Comparison of ENCODE assay signal across 12 cellular contexts in the genomic region with DNA sequence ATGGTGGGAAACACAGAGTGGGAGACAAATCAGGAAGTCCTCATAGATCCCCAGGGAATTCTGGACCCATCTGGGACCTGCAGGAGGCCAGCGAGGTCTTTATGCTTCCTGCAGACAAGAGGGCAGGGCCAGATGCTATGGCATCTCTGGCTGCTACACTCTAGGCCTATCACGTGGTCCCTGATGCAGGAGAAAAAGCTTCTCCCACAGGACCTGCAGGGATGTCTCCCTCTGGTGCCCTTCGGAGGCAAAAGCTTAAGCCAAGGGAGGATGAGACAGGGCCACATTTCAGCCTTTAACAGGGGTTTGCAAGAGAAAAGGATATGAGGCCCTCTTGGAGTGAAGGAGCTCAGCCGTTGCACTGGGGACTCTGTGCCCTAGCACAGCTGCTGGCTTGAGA.
DNase-seq lines count a peak whose midpoint lies in the region; ATAC-seq and TF ChIP-seq lines count a peak whose summit lies in the region.
"Had no signal": no experiment of that assay in that cellular context is flagged by ENCODE, and none has a peak within 500 bp of the region (broad histone marks: within the 10 kb centered on the region; RNA-seq: fewer than 3 reads in every experiment).

No MANE protein-coding gene starts in this region.

- no peak for TF ChIP-seq POLR2A in suprapubic skin (IDR thresholded peaks at IDR 0.05)

- peak; percentile 18 for ATAC-seq in left lung
- ATAC-seq: sciatic nerve had no signal

- H3K9me3 ChIP-seq in WERI-Rb-1 (ENCODE audit: severe bottlenecking) (no peaks in the 10 kb centered on the region), left lung (no peaks in the 10 kb centered on the region), suprapubic skin (no peaks in the 10 kb centered on the region)

- DNase-seq in HT-29 (ENCODE audit: low spot score) (peak; percentile 47), WERI-Rb-1 (peak; percentile 10), left lung (no peak), suprapubic skin (ENCODE audit: low spot score in 2 of 2) (no peak), dermis blood vessel endothelial cell (no peak), OCI-M1 (lab: John Stamatoyannopoulos, UW) (no peak), hippocampal formation (lab: John Stamatoyannopoulos, UW) (no peak)
- DNase-seq: activated CD4-positive, alpha-beta T cell treated with anti-CD3 and anti-CD28 coated beads, Interleukin-2, amount 50 U/mL, for 48 hours; activated gamma-delta T cell treated with Interleukin-2 at 50 U/mL for 16 hours; NCI-H1048 had no signal

- no peak overlapping the region for H3K4me3 ChIP-seq in WERI-Rb-1 (ENCODE audit: low read depth, low read length)
- H3K4me3 ChIP-seq in left lung = no peak overlapping the region
- H3K4me3 ChIP-seq in suprapubic skin = no peak overlapping the region

- peaks cover 29% of the 10 kb centered on the region for H3K27me3 ChIP-seq in WERI-Rb-1 (ENCODE audit: insufficient read depth, low read depth, severe bottlenecking)
- no peaks in the 10 kb centered on the region for H3K27me3 ChIP-seq in left lung
- H3K27me3 ChIP-seq in suprapubic skin = no peaks in the 10 kb centered on the region

- intact Hi-C loops in left lung (cut with DNase I) = no loop called here

- 44% methylated on average over 4 of the region's 4 CpGs for WGBS in suprapubic skin

- TF ChIP-seq EP300 in suprapubic skin (IDR thresholded peaks at IDR 0.05) = no peak

- H3K27ac ChIP-seq in C4-2B (no peak overlapping the region), WERI-Rb-1 (no peak overlapping the region), left lung (no peak overlapping the region), suprapubic skin (no peak overlapping the region)

- H3K4me1 ChIP-seq in left lung (no peaks in the 10 kb centered on the region), suprapubic skin (peaks cover 13% of the 10 kb centered on the region)

- H3K36me3 ChIP-seq in WERI-Rb-1 (no peaks in the 10 kb centered on the region), left lung (no peaks in the 10 kb centered on the region), suprapubic skin (no peaks in the 10 kb centered on the region)

- peak; percentile 27 for TF ChIP-seq CTCF in C4-2B (conservative IDR thresholded peaks at IDR 0.05)
- TF ChIP-seq CTCF in WERI-Rb-1 (IDR thresholded peaks at IDR 0.05; ENCODE audit: low read depth, low read length) = no peak
- no peak for TF ChIP-seq CTCF in left lung (IDR thresholded peaks at IDR 0.05)
- no peak for TF ChIP-seq CTCF in suprapubic skin (IDR thresholded peaks at IDR 0.05)

Comparison
In these comparisons a context has a peak if more than half of its experiments do, and no peak if none do; other contexts are left out.
1. DNase-seq: peak in HT-29 (single experiment) and WERI-Rb-1 (single experiment); none in left lung (0 of 2), suprapubic skin (0 of 2), dermis blood vessel endothelial cell (single experiment), OCI-M1 (single experiment) and hippocampal formation (0 of 2).